ENCODE assay signal across 17 cellular contexts in the genomic region with DNA sequence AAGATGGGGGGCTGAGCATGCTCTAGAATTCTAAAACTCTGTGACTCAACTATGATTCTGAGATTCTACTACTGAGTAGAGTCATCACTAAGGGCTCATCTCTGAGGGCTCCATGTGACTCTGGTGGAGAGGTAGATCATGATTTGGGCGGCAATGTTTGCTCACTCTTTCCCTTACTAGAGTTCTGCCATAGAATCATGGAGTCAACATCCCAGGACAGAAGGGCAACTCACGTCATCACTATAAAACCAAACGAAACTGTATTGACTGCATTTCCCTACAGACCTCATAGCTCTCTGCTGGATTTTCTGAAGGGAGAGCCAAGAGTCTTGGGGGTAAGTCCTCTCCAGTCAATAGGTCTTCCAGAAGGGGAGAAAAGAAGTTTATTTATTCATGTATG. TPM values are rescaled to one million over a fixed set of nuclear protein-coding genes. Genes with fewer than 3 reads are reported as not detected.
DNase-seq lines count a peak whose midpoint lies in the region; ATAC-seq, FAIRE-seq and TF ChIP-seq lines count a peak whose summit lies in the region.
"Had no signal": no experiment of that assay in that cellular context is flagged by ENCODE, and none has a peak within 500 bp of the region (broad histone marks: within the 10 kb centered on the region; RNA-seq: fewer than 3 reads in every experiment).

A gene with protein sequence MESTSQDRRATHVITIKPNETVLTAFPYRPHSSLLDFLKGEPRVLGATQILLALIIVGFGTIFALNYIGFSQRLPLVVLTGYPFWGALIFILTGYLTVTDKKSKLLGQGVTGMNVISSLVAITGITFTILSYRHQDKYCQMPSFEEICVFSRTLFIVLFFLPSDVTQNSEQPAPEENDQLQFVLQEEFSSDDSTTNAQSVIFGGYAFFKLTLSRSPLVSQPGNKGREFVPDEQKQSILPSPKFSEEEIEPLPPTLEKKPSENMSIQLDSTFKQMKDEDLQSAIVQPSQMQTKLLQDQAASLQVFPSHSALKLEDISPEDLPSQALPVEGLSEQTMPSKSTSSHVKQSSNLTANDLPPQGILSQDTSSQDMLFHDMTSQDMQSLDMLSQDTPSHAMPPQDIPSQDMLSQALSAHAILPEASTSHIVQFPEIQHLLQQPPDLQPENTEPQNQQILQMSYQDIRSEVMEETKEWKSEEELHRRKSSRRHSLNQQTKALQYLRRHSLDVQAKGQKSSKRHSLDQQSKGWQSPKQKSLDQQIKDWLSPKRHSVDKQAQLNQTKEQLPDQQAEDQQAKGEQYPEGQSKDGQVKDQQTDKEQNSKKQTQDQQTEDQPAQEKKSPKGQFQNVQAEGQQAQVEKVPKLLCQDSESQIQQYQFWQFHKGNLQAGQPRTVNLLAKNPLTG (plus strand): TSS at position 78 of the 400 bp plus-strand sequence. CDS start 120 bp downstream, at position 198.

- TF ChIP-seq EP300 in HepG2 (IDR thresholded peaks at IDR 0.05; ENCODE audit: low read depth in 2 of 2, low read length in 2 of 2), result no peak
- TF ChIP-seq EP300 in HepG2 (CRISPR knock-in tag; IDR thresholded peaks at IDR 0.05; ENCODE audit: borderline replicate concordance), result no peak

- peak within 1 kb of the TSS in 3 of 11 experiments; percentile 19 to 53 (median 31); a peak in 6 of 22 replicates for H3K9ac ChIP-seq in BLaER1 treated with 17β-estradiol and CSF1 and Interleukin-3, amounts not matched to agents 10 nM and 100 nM
- no peak within 1 kb of the TSS for H3K9ac ChIP-seq in HepG2 (ENCODE audit: insufficient read depth, low read depth, low read length)
- no peak within 1 kb of the TSS for H3K9ac ChIP-seq in neuronal stem cell (ENCODE audit: low read depth, low read length, poor library complexity)

- TF ChIP-seq POLR2A in HepG2 (IDR thresholded peaks at IDR 0.05; ENCODE audit: insufficient read depth in 1 of 2, low read depth in 2 of 2, low read length in 2 of 2), result no peak

- H3K27ac ChIP-seq in BLaER1 treated with 17β-estradiol and CSF1 and Interleukin-3, amounts not matched to agents 10 nM and 100 nM, result peak within 1 kb of the TSS in 7 of 11 experiments; percentile 34 to 77 (median 53); a peak in 11 of 22 replicates
- H3K27ac ChIP-seq in HepG2 (ENCODE audit: extremely low read length, insufficient read depth, low read length) (no peak within 1 kb of the TSS), neuronal stem cell (replicated peaks; ENCODE audit: low read length) (no peak within 1 kb of the TSS)
- H3K27ac ChIP-seq: foreskin keratinocyte, prostate gland, vagina had no signal

- DNase-seq in GM19239 (ENCODE audit: insufficient read length, low spot score) (no peak), HepG2 (ENCODE audit: low spot score) (no peak), ecto neural progenitor cell (ENCODE audit: low spot score) (no peak), NCI-H2171 treated with DMSO at 0.1 percent for 48 hours (lab: John Stamatoyannopoulos, UW) (no peak), NCI-H345 treated with DMSO at 0.1 percent for 48 hours (lab: John Stamatoyannopoulos, UW; ENCODE audit: unreplicated experiment) (no peak), neuronal stem cell (ENCODE audit: low spot score) (no peak)
- DNase-seq: activated effector memory CD4-positive, alpha-beta T cell treated with anti-CD3 and anti-CD28 coated beads, Interleukin-2, amount 50 U/mL, for 16 hours; effector memory CD8-positive, alpha-beta T cell; foreskin keratinocyte; immature natural killer cell; stimulated activated CD8-positive, alpha-beta memory T cell treated with anti-CD3 and anti-CD28 coated beads, Interleukin-4, amount 100 ng/mL, for 48 hours; T1000 had no signal

- no peak within 1 kb of the TSS for H3K4ac ChIP-seq in neuronal stem cell (ENCODE audit: low read length)

- peaks cover 0 to 37% (median 15%) of the 10 kb centered on the region in 11 experiments; a peak in 16 of 22 replicates for H3K9me3 ChIP-seq in BLaER1 treated with 17β-estradiol and CSF1 and Interleukin-3, amounts not matched to agents 10 nM and 100 nM (replicated peaks in 1 of 11)
- H3K9me3 ChIP-seq in HepG2 (ENCODE audit: low read length), result no peaks in the 10 kb centered on the region
- no peaks in the 10 kb centered on the region for H3K9me3 ChIP-seq in neuronal stem cell (replicated peaks in 1 of 2; ENCODE audit: control insufficient read depth in 2 of 2, insufficient read depth in 1 of 2, low read depth in 1 of 2, low read length in 2 of 2)
- H3K9me3 ChIP-seq: Peyer's patch, prostate gland, vagina had no signal

- no peaks in the 10 kb centered on the region for H3K79me2 ChIP-seq in HepG2 (ENCODE audit: insufficient read depth, low read length)

- H3K23ac ChIP-seq in neuronal stem cell (ENCODE audit: low read depth, low read length, poor library complexity), result no peak within 1 kb of the TSS

- POLR2A ChIA-PET in HepG2 (lab: Yijun Ruan, JAX), result no interaction called here

- TF ChIP-seq CTCF in HepG2 (CRISPR knock-in tag; IDR thresholded peaks at IDR 0.05), result no peak

- in situ Hi-C loops in HepG2 (cut with HindIII; ENCODE audit: extremely low pct_ligation_motif_present, low pct_unique_long_range_greater_than_20kb), result no loop called here

- H2BK15ac ChIP-seq in neuronal stem cell (ENCODE audit: low read length), result no peak within 1 kb of the TSS

- H3K4me2 ChIP-seq in BLaER1 treated with 17β-estradiol and CSF1 and Interleukin-3, amounts not matched to agents 10 nM and 100 nM, result peak within 1 kb of the TSS; percentile 30 to 76 (median 57)
- H3K4me2 ChIP-seq in HepG2 (ENCODE audit: low read depth, low read length), result no peak within 1 kb of the TSS
- H3K4me2 ChIP-seq in neuronal stem cell (ENCODE audit: insufficient read depth, low read length, poor library complexity, severe bottlenecking), result no peak within 1 kb of the TSS

- no TSS peak for BruUV-seq in HepG2 (replicated peaks; lab: Mats Ljungman, UMichigan)

- no peak for TF ChIP-seq RAD21 in HepG2 (CRISPR knock-in tag; IDR thresholded peaks at IDR 0.05)

- intact Hi-C loops in HepG2 (cut with micrococcal nuclease; ENCODE audit: unreplicated experiment), result no loop called here

- CTCF ChIA-PET in HepG2 (lab: Yijun Ruan, JAX; ENCODE audit: low intra/inter-chr PET ratio, low total read pairs), result no interaction called here

- no peak within 1 kb of the TSS for H3K14ac ChIP-seq in neuronal stem cell (ENCODE audit: low read length)

- no peak within 1 kb of the TSS for H2BK120ac ChIP-seq in neuronal stem cell (ENCODE audit: low read depth, low read length)

- FAIRE-seq in GM19239 (lab: Jason Lieb, UNC) (peak; percentile 44), HepG2 (lab: Jason Lieb, UNC) (no peak)

- peaks cover 0 to 71% (median 0%) of the 10 kb centered on the region in 11 experiments; a peak in 6 of 22 replicates for H3K36me3 ChIP-seq in BLaER1 treated with 17β-estradiol and CSF1 and Interleukin-3, amounts not matched to agents 10 nM and 100 nM
- H3K36me3 ChIP-seq in HepG2 (replicated peaks in 1 of 2; ENCODE audit: control insufficient read depth in 1 of 2, insufficient read depth in 2 of 2, low read length in 2 of 2) (no peaks in the 10 kb centered on the region), neuronal stem cell (replicated peaks in 1 of 2; ENCODE audit: control insufficient read depth in 2 of 2, insufficient read depth in 2 of 2, low read length in 2 of 2) (no peaks in the 10 kb centered on the region)
- H3K36me3 ChIP-seq: Peyer's patch, prostate gland, vagina had no signal

- no peak within 1 kb of the TSS for H4K8ac ChIP-seq in neuronal stem cell (ENCODE audit: low read depth, low read length)

- no peak within 1 kb of the TSS for H4K91ac ChIP-seq in neuronal stem cell (ENCODE audit: low read depth, low read length, poor library complexity)

- H3K4me1 ChIP-seq in BLaER1 treated with 17β-estradiol and CSF1 and Interleukin-3, amounts not matched to agents 10 nM and 100 nM, result peaks cover 11 to 77% (median 16%) of the 10 kb centered on the region in 10 experiments
- H3K4me1 ChIP-seq in HepG2 (ENCODE audit: insufficient read depth, low read length), result no peaks in the 10 kb centered on the region
- no peaks in the 10 kb centered on the region for H3K4me1 ChIP-seq in neuronal stem cell (ENCODE audit: control insufficient read depth in 2 of 2, insufficient read depth in 1 of 2, low read depth in 1 of 2, low read length in 2 of 2)
- H3K4me1 ChIP-seq: foreskin keratinocyte, Peyer's patch, prostate gland, vagina had no signal

- peaks cover 0 to 11% (median 0%) of the 10 kb centered on the region in 11 experiments; a peak in 1 of 22 replicates for H4K20me1 ChIP-seq in BLaER1 treated with 17β-estradiol and CSF1 and Interleukin-3, amounts not matched to agents 10 nM and 100 nM
- no peaks in the 10 kb centered on the region for H4K20me1 ChIP-seq in HepG2 (ENCODE audit: insufficient read depth, low read length)

- no peak within 1 kb of the TSS for H2AK5ac ChIP-seq in neuronal stem cell (ENCODE audit: low read depth, low read length)

- no peak within 1 kb of the TSS for H2BK12ac ChIP-seq in neuronal stem cell (ENCODE audit: low read length)

- no peaks in the 10 kb centered on the region for H3K79me1 ChIP-seq in neuronal stem cell (ENCODE audit: low read depth, low read length)

- H2AFZ ChIP-seq in HepG2 (ENCODE audit: low read length) (no peak within 1 kb of the TSS), neuronal stem cell (ENCODE audit: low read length) (no peak within 1 kb of the TSS)

- no peak within 1 kb of the TSS for H2BK5ac ChIP-seq in neuronal stem cell (ENCODE audit: low read length)

- H3K27me3 ChIP-seq in BLaER1 treated with 17β-estradiol and CSF1 and Interleukin-3, amounts not matched to agents 10 nM and 100 nM, result no peaks in the 10 kb centered on the region
- H3K27me3 ChIP-seq in HepG2 (ENCODE audit: control insufficient read depth in 1 of 2, insufficient read depth in 2 of 2, low read length in 2 of 2) (0 out of 5 replicates have a peak, but pooled peaks cover 0 to 4% of the 10 kb centered on the region in 2 experiments), neuronal stem cell (ENCODE audit: control insufficient read depth in 3 of 3, insufficient read depth in 3 of 3, low read depth in 1 of 3, low read length in 3 of 3) (no peaks in the 10 kb centered on the region)
- H3K27me3 ChIP-seq: foreskin keratinocyte, Peyer's patch, vagina had no signal

- ATAC-seq in HG03460 (IDR thresholded peaks at IDR 0.05; ENCODE audit: unreplicated experiment) (peak; percentile 20), HepG2 (no peak)
- ATAC-seq: effector memory CD8-positive, alpha-beta T cell; foreskin keratinocyte had no signal

- 0% methylated on average over 3 of the region's 3 CpGs for WGBS in HepG2 (ENCODE audit: low lambda C conversion rate)
- WGBS in neuronal stem cell (ENCODE audit: extremely low coverage in 2 of 2, insufficient read length in 2 of 2, insufficient replicate concordance in 1 of 2), 2 donors, result no CpG with 5 or more reads among the region's 3 CpGs

- no peak within 1 kb of the TSS for H3K18ac ChIP-seq in neuronal stem cell (ENCODE audit: low read length)

- no peak within 1 kb of the TSS for H3K4me3 ChIP-seq in BLaER1 treated with 17β-estradiol and CSF1 and Interleukin-3, amounts not matched to agents 10 nM and 100 nM
- no peak within 1 kb of the TSS for H3K4me3 ChIP-seq in HepG2 (replicated peaks in 1 of 3; ENCODE audit: insufficient read depth in 1 of 3, low read depth in 2 of 3, low read length in 3 of 3)
- H3K4me3 ChIP-seq in neuronal stem cell (ENCODE audit: low read length in 2 of 2), result no peak within 1 kb of the TSS
- H3K4me3 ChIP-seq: Peyer's patch, prostate gland, vagina had no signal

RNA-seq across cellular contexts. Expression of the gene that starts here (rescaled TPM):
- total RNA-seq in HepG2 (2016; rRNA removed; fragmentation: Illumina TruSeq; extraction: Trizol), result not detected in 2 replicates
- total RNA-seq in HepG2 (2016; cell fraction: cytosol; rRNA removed; fragmentation: Illumina TruSeq; extraction: Trizol; ENCODE audit: low read depth), result not detected in 2 replicates
- not detected in 2 replicates for total RNA-seq in HepG2 (2016; cell fraction: insoluble cytoplasmic fraction; rRNA removed; fragmentation: Illumina TruSeq; extraction: Trizol)
- total RNA-seq in HepG2 (2016; cell fraction: membrane; rRNA removed; fragmentation: Illumina TruSeq; extraction: Trizol), result not detected in 2 replicates
- total RNA-seq in HepG2 (2016; cell fraction: nucleus; rRNA removed; fragmentation: Illumina TruSeq; extraction: Trizol), result not detected in 2 replicates
- not detected in 2 replicates for polyA plus RNA-seq in HepG2 (2011; rRNA removed)
- not detected in 2 replicates for polyA plus RNA-seq in HepG2 (2011; cell fraction: cytosol; rRNA removed)
- polyA plus RNA-seq in HepG2 (2011; cell fraction: nucleus; rRNA removed), result not detected in 2 replicates
- not detected in 2 replicates for polyA plus RNA-seq in HepG2 (2012)
- not detected in 2 replicates for polyA plus RNA-seq in HepG2 (2016; cell fraction: cytosol; fragmentation: Illumina TruSeq; extraction: Trizol; ENCODE audit: low read depth)
- not detected in 2 replicates for polyA plus RNA-seq in HepG2 (2016; cell fraction: insoluble cytoplasmic fraction; fragmentation: Illumina TruSeq; extraction: Trizol; ENCODE audit: low read depth)
- polyA plus RNA-seq in HepG2 (2016; cell fraction: membrane; fragmentation: Illumina TruSeq; extraction: Trizol; ENCODE audit: low read depth), result not detected in 2 replicates
- polyA plus RNA-seq in HepG2 (2016; cell fraction: nucleus; fragmentation: Illumina TruSeq; extraction: Trizol; ENCODE audit: insufficient read depth, low read depth), result not detected in 2 replicates
- polyA minus RNA-seq in HepG2 (2011; rRNA and poly(A)+ RNA removed; ENCODE audit: low replicate concordance), result not detected in 2 replicates
- not detected in 2 replicates for polyA minus RNA-seq in HepG2 (2011; cell fraction: cytosol; rRNA and poly(A)+ RNA removed)
- polyA minus RNA-seq in HepG2 (2011; cell fraction: nucleus; rRNA and poly(A)+ RNA removed), result not detected in 2 replicates
- polyA plus RNA-seq in neuronal stem cell (2013, experiment 1 of 2), result not detected
- polyA plus RNA-seq in neuronal stem cell (2013, experiment 2 of 2), result not detected
- total RNA-seq: foreskin keratinocyte had no signal
- polyA plus RNA-seq: foreskin keratinocyte, immature natural killer cell had no signal

Comparison
In these comparisons a context has a peak if more than half of its experiments do, and no peak if none do; other contexts are left out.
1. H3K27ac ChIP-seq: peak in BLaER1 treated with 17β-estradiol and CSF1 and Interleukin-3, amounts not matched to agents 10 nM and 100 nM (7 of 11); none in HepG2 (single experiment) and neuronal stem cell (single experiment).
2. H3K4me2 ChIP-seq: peak in BLaER1 treated with 17β-estradiol and CSF1 and Interleukin-3, amounts not matched to agents 10 nM and 100 nM (11 of 11); none in HepG2 (single experiment) and neuronal stem cell (single experiment).